Comparison of ENCODE assay signal across 21 cellular contexts in the genomic region with DNA sequence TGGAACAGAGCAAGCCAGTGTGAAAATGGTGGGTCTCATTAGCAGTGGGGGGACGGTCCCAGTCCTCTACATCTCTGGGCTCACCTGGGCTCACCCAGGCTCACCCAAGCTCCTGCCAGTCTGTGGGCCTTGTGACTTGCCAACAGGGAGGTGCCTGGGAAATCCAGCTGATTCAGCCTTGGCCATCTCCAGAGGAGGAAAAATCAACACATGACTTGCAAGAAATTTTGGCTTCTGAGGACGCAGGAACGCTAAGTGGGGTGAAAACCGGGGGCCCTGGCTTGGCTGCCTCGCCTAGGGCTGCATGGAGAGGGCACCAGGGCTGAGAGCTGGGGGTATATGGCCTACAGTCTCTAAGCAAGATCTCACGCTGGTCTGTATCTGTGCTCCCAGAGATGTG. TPM values are rescaled to one million over a fixed set of nuclear protein-coding genes. Genes with fewer than 3 reads are reported as not detected.
DNase-seq lines count a peak whose midpoint lies in the region; ATAC-seq, FAIRE-seq and TF ChIP-seq lines count a peak whose summit lies in the region.
"Had no signal": no experiment of that assay in that cellular context is flagged by ENCODE, and none has a peak within 500 bp of the region (broad histone marks: within the 10 kb centered on the region; RNA-seq: fewer than 3 reads in every experiment).

No MANE protein-coding gene starts in this region.

- peaks cover 0 to 5% of the 10 kb centered on the region in 2 donors for H3K36me3 ChIP-seq in kidney (ENCODE audit: control insufficient read depth in 1 of 2, insufficient read depth in 2 of 2, low read length in 2 of 2)
- no peaks in the 10 kb centered on the region for H3K36me3 ChIP-seq in prostate gland
- H3K36me3 ChIP-seq: BE2C had no signal

- no peak overlapping the region for H3K4me3 ChIP-seq in kidney (ENCODE audit: low read length in 2 of 2)
- H3K4me3 ChIP-seq in prostate gland, result no peak overlapping the region
- H3K4me3 ChIP-seq: heart left ventricle, lower lobe of right lung, pancreas, sigmoid colon had no signal

- TF ChIP-seq POLR2A in prostate gland (IDR thresholded peaks at IDR 0.05), result no peak

- H3K9me3 ChIP-seq in kidney (ENCODE audit: control insufficient read depth in 1 of 2, low read length in 2 of 2), result no peaks in the 10 kb centered on the region
- H3K9me3 ChIP-seq in prostate gland, result no peaks in the 10 kb centered on the region
- H3K9me3 ChIP-seq: BE2C, heart left ventricle, lower lobe of right lung, pancreas, sigmoid colon had no signal

- FAIRE-seq in kidney (lab: Jason Lieb, UNC), result no peak
- FAIRE-seq: pancreas had no signal

- no peak for TF ChIP-seq CTCF in kidney (IDR thresholded peaks at IDR 0.05; ENCODE audit: borderline replicate concordance, extremely low read depth, insufficient read depth)
- TF ChIP-seq CTCF in prostate gland (IDR thresholded peaks at IDR 0.05), result no peak

- H3K9ac ChIP-seq in kidney (ENCODE audit: low read length in 2 of 2), result no peak overlapping the region

- no peaks in the 10 kb centered on the region for H3K27me3 Mint-ChIP-seq in stimulated activated naive CD8-positive, alpha-beta T cell treated with anti-CD3 and anti-CD28 coated beads, Interleukin-15, amount 100 ng/mL, for 72 hours
- H3K27me3 Mint-ChIP-seq in activated T-helper 1 cell treated with anti-CD3 and anti-CD28 coated beads, Interleukin-12 subunit alpha, Interleukin-12 subunit beta, Interleukin-2, Interleukin-4 antibody, amounts not matched to agents 30 ng/mL and 10 ng/mL and 1 ng/mL, durations not matched to agents 14 hours and 24 hours and 36 hours (ENCODE audit: insufficient read depth), result no peaks in the 10 kb centered on the region
- H3K27me3 Mint-ChIP-seq: type B pancreatic cell had no signal

- peaks cover 29 to 48% of the 10 kb centered on the region in 2 donors for H3K4me1 ChIP-seq in kidney (ENCODE audit: control insufficient read depth in 1 of 2, insufficient read depth in 1 of 2, low read depth in 1 of 2, low read length in 2 of 2)
- H3K4me1 ChIP-seq in prostate gland (replicated peaks), result peaks cover 16% of the 10 kb centered on the region

- no peak overlapping the region for H3K4me3 Mint-ChIP-seq in stimulated activated naive CD8-positive, alpha-beta T cell treated with anti-CD3 and anti-CD28 coated beads, Interleukin-15, amount 100 ng/mL, for 72 hours
- no peak overlapping the region for H3K4me3 Mint-ChIP-seq in activated T-helper 1 cell treated with anti-CD3 and anti-CD28 coated beads, Interleukin-12 subunit alpha, Interleukin-12 subunit beta, Interleukin-2, Interleukin-4 antibody, amounts not matched to agents 30 ng/mL and 10 ng/mL and 1 ng/mL, durations not matched to agents 14 hours and 24 hours and 36 hours
- H3K4me3 Mint-ChIP-seq: activated T-cell treated with anti-CD3 and anti-CD28 coated beads, Interleukin-2, amount 50 U/mL, for 72 hours; immature natural killer cell; type B pancreatic cell had no signal

- no peak for DNase-seq in stimulated activated naive CD8-positive, alpha-beta T cell treated with anti-CD3 and anti-CD28 coated beads, Interleukin-15, amount 100 ng/mL, for 72 hours
- DNase-seq in stimulated activated naive CD8-positive, alpha-beta T cell treated with anti-CD3 and anti-CD28 coated beads, Interleukin-15, Interleukin-2, amounts not matched to agents 100 U/mL and 50 U/mL, for 24 hours, result no peak
- DNase-seq in kidney, result peak; percentile 12
- peak; percentile 49 for DNase-seq in prostate gland (ENCODE audit: low spot score)
- no peak for DNase-seq in COLO668 (lab: John Stamatoyannopoulos, UW; ENCODE audit: unreplicated experiment)
- no peak for DNase-seq in middle frontal gyrus (ENCODE audit: extremely low spot score, low spot score)
- DNase-seq in activated T-helper 1 cell treated with anti-CD3 and anti-CD28 coated beads, Interleukin-12 subunit alpha, Interleukin-12 subunit beta, Interleukin-2, Interleukin-4 antibody, amounts not matched to agents 30 ng/mL and 10 ng/mL and 1 ng/mL, durations not matched to agents 14 hours and 24 hours and 36 hours (ENCODE audit: low spot score), result no peak
- DNase-seq in NCI-H2029 (lab: John Stamatoyannopoulos, UW), result no peak
- DNase-seq: activated naive CD4-positive, alpha-beta T cell treated with anti-CD3 and anti-CD28 coated beads, Interleukin-2, amount 50 U/mL, for 16 hours; activated T-cell treated with anti-CD3 and anti-CD28 coated beads, Interleukin-2, amount 50 U/mL, for 72 hours; BE2C; heart left ventricle; immature natural killer cell; lower lobe of right lung; NCI-H187 treated with DMSO at 0.1 percent for 48 hours; NCI-H2227 treated with DMSO at 0.1 percent for 48 hours; NCI-H82; SHP77; sigmoid colon had no signal

- no peak overlapping the region for H3K27ac ChIP-seq in kidney (ENCODE audit: low read depth in 2 of 2, low read length in 2 of 2)
- no peak overlapping the region for H3K27ac ChIP-seq in prostate gland
- H3K27ac ChIP-seq: pancreas, sigmoid colon had no signal

- H3K27me3 ChIP-seq in prostate gland (replicated peaks; ENCODE audit: insufficient read depth), result no peaks in the 10 kb centered on the region
- H3K27me3 ChIP-seq: BE2C, heart left ventricle, pancreas, sigmoid colon had no signal

- peaks cover 3% of the 10 kb centered on the region for H3K36me3 Mint-ChIP-seq in activated T-helper 1 cell treated with anti-CD3 and anti-CD28 coated beads, Interleukin-12 subunit alpha, Interleukin-12 subunit beta, Interleukin-2, Interleukin-4 antibody, amounts not matched to agents 30 ng/mL and 10 ng/mL and 1 ng/mL, durations not matched to agents 14 hours and 24 hours and 36 hours (ENCODE audit: low read depth)

- 48% methylated on average over 6 of the region's 6 CpGs for WGBS in prostate gland

- no peak for ATAC-seq in stimulated activated naive CD8-positive, alpha-beta T cell treated with anti-CD3 and anti-CD28 coated beads, Interleukin-15, amount 100 ng/mL, for 72 hours
- no peak for ATAC-seq in stimulated activated naive CD8-positive, alpha-beta T cell treated with anti-CD3 and anti-CD28 coated beads, Interleukin-15, Interleukin-2, amounts not matched to agents 100 U/mL and 50 U/mL, for 24 hours
- ATAC-seq: activated T-cell treated with anti-CD3 and anti-CD28 coated beads, Interleukin-2, amount 50 U/mL, for 72 hours; heart left ventricle; lower lobe of right lung; pancreas had no signal

- peak overlapping the region; percentile 22 to 91 for H3K27ac Mint-ChIP-seq in stimulated activated naive CD8-positive, alpha-beta T cell treated with anti-CD3 and anti-CD28 coated beads, Interleukin-15, amount 100 ng/mL, for 72 hours
- H3K27ac Mint-ChIP-seq in activated T-helper 1 cell treated with anti-CD3 and anti-CD28 coated beads, Interleukin-12 subunit alpha, Interleukin-12 subunit beta, Interleukin-2, Interleukin-4 antibody, amounts not matched to agents 30 ng/mL and 10 ng/mL and 1 ng/mL, durations not matched to agents 14 hours and 24 hours and 36 hours, result no peak overlapping the region
- H3K27ac Mint-ChIP-seq: activated T-cell treated with anti-CD3 and anti-CD28 coated beads, Interleukin-2, amount 50 U/mL, for 72 hours; immature natural killer cell; type B pancreatic cell had no signal

- no peaks in the 10 kb centered on the region for H3K9me3 Mint-ChIP-seq in stimulated activated naive CD8-positive, alpha-beta T cell treated with anti-CD3 and anti-CD28 coated beads, Interleukin-15, amount 100 ng/mL, for 72 hours
- H3K9me3 Mint-ChIP-seq in activated T-helper 1 cell treated with anti-CD3 and anti-CD28 coated beads, Interleukin-12 subunit alpha, Interleukin-12 subunit beta, Interleukin-2, Interleukin-4 antibody, amounts not matched to agents 30 ng/mL and 10 ng/mL and 1 ng/mL, durations not matched to agents 14 hours and 24 hours and 36 hours, result no peaks in the 10 kb centered on the region
- H3K9me3 Mint-ChIP-seq: activated T-cell treated with anti-CD3 and anti-CD28 coated beads, Interleukin-2, amount 50 U/mL, for 72 hours; immature natural killer cell; type B pancreatic cell had no signal

- intact Hi-C loops in kidney (cut with DNase I), result no loop called here
- intact Hi-C loops in prostate gland (cut with DNase I), result no loop called here
- intact Hi-C loops in activated T-helper 1 cell treated with anti-CD3 and anti-CD28 coated beads, Interleukin-12 subunit alpha, Interleukin-12 subunit beta, Interleukin-2, Interleukin-4 antibody, amounts not matched to agents 30 ng/mL and 10 ng/mL and 1 ng/mL, durations not matched to agents 14 hours and 24 hours and 36 hours (cut with micrococcal nuclease), result no loop called here

- H3K4me1 Mint-ChIP-seq in stimulated activated naive CD8-positive, alpha-beta T cell treated with anti-CD3 and anti-CD28 coated beads, Interleukin-15, amount 100 ng/mL, for 72 hours, result peaks cover 25% of the 10 kb centered on the region
- H3K4me1 Mint-ChIP-seq in activated T-helper 1 cell treated with anti-CD3 and anti-CD28 coated beads, Interleukin-12 subunit alpha, Interleukin-12 subunit beta, Interleukin-2, Interleukin-4 antibody, amounts not matched to agents 30 ng/mL and 10 ng/mL and 1 ng/mL, durations not matched to agents 14 hours and 24 hours and 36 hours (ENCODE audit: low read depth), result peaks cover 19% of the 10 kb centered on the region
- H3K4me1 Mint-ChIP-seq: immature natural killer cell had no signal

RNA-seq across cellular contexts. Expression of gene VAC14, which starts 47.7 kb away (rescaled TPM):
- total RNA-seq in kidney (36.8 TPM), prostate gland (10 to 100 TPM; 30.3 to 66.8 TPM)
- polyA plus RNA-seq in kidney (ENCODE audit: insufficient read depth, low read depth, low replicate concordance), result 41.9 TPM
- 36.6 and 37.5 TPM in 2 replicates for total RNA-seq in activated T-helper 1 cell treated with anti-CD3 and anti-CD28 coated beads, Interleukin-12 subunit alpha, Interleukin-12 subunit beta, Interleukin-2, Interleukin-4 antibody, amounts not matched to agents 30 ng/mL and 10 ng/mL and 1 ng/mL, durations not matched to agents 14 hours and 24 hours and 36 hours

Comparison
In these comparisons a context has a peak if more than half of its experiments do, and no peak if none do; other contexts are left out.
1. DNase-seq: peak in kidney (single experiment) and prostate gland (single experiment); none in stimulated activated naive CD8-positive, alpha-beta T cell treated with anti-CD3 and anti-CD28 coated beads, Interleukin-15, amount 100 ng/mL, for 72 hours (0 of 2), stimulated activated naive CD8-positive, alpha-beta T cell treated with anti-CD3 and anti-CD28 coated beads, Interleukin-15, Interleukin-2, amounts not matched to agents 100 U/mL and 50 U/mL, for 24 hours (single experiment), COLO668 (single experiment), middle frontal gyrus (single experiment), activated T-helper 1 cell treated with anti-CD3 and anti-CD28 coated beads, Interleukin-12 subunit alpha, Interleukin-12 subunit beta, Interleukin-2, Interleukin-4 antibody, amounts not matched to agents 30 ng/mL and 10 ng/mL and 1 ng/mL, durations not matched to agents 14 hours and 24 hours and 36 hours (single experiment) and NCI-H2029 (single experiment).